Comparison of ENCODE assay signal across 8 cellular contexts in the genomic region with DNA sequence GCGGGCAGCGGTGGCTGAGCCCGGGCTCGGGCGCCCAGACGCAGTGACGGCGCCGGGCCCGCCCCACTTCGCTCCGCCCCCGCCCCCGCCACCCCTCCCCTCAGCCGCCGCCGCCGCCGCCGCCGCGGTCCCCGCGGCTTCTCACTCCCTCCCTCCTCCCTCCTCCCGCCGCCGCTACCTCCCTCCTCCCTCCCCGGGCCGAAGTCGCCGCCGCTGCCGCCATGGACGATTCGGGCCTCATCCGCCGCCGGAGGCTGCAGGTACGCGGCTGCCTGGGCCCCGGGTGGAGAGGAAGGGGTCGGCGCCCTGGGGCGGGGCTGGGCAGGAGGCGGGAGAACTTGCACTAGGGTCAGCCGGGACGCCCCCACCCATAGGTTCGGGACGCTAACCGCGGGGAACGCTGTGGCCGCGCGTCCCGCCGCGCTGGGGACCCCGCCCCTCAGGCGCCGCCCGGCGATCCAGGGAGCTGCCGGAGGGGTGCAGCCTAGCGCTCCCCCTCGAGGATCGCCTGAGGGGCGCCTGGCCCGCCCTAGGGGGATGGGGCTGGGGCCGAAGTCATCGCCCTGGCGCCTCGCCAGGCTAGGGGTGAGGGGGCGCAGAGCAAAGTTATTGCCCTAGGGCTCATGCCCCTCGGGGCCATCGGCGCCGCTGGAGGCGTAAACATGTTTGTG. TPM values are rescaled to one million over a fixed set of nuclear protein-coding genes. Genes with fewer than 3 reads are reported as not detected.
A peak's percentile ranks its signal among the peaks of the same experiment; 100 is the strongest.
DNase-seq lines count a peak whose midpoint lies in the region; ATAC-seq lines count a peak whose summit lies in the region.

No MANE protein-coding gene starts in this region.

- H3K9me3 ChIP-seq in HAP-1 (no peaks in the 10 kb centered on the region), SJCRH30 (replicated peaks) (no peaks in the 10 kb centered on the region), mesodermal cell (ENCODE audit: control insufficient read depth, low read length) (no peaks in the 10 kb centered on the region)

- H3K4me1 ChIP-seq in ACC112 (ENCODE audit: control insufficient read depth, insufficient read depth, low read length, unreplicated experiment) (no peaks in the 10 kb centered on the region), HAP-1 (peaks cover 15% of the 10 kb centered on the region), SJCRH30 (no peaks in the 10 kb centered on the region), mesodermal cell (ENCODE audit: control insufficient read depth, insufficient read depth, low read length, poor library complexity, severe bottlenecking) (peaks cover 2% of the 10 kb centered on the region)

- in situ Hi-C loops in HAP-1 (cut with MboI; ENCODE audit: low sequenced_read_pairs): no loop called here

- no peaks in the 10 kb centered on the region for H3K79me2 ChIP-seq in ACC112 (ENCODE audit: control insufficient read depth, insufficient read depth, low read length, unreplicated experiment)

- ATAC-seq in GM21515 (IDR thresholded peaks at IDR 0.05; ENCODE audit: unreplicated experiment): no peak
- ATAC-seq in HG02970 (IDR thresholded peaks at IDR 0.05; ENCODE audit: low FRiP score, unreplicated experiment): no peak

- H3K27ac ChIP-seq in ACC112 (ENCODE audit: low read depth, low read length): no peak overlapping the region
- no peak overlapping the region for H3K27ac ChIP-seq in SJCRH30
- H3K27ac ChIP-seq in mesodermal cell (ENCODE audit: low read depth, low read length, severe bottlenecking): no peak overlapping the region

- peak; percentile 48 to 83 for DNase-seq in HAP-1 (ENCODE audit: low spot score in 2 of 2)
- peak; percentile 66 to 75 for DNase-seq in SJCRH30
- peak; percentile 60 for DNase-seq in cerebellar cortex (ENCODE audit: low spot score)
- no peak for DNase-seq in putamen (ENCODE audit: low spot score)

- 1% methylated on average over 9 to 40 of the region's 79 CpGs for WGBS in mesodermal cell (ENCODE audit: insufficient coverage in 2 of 2), 2 experiments

- peak overlapping the region; percentile 59 for H3K4me3 ChIP-seq in ACC112 (ENCODE audit: low read depth, low read length)
- peak overlapping the region; percentile 69 for H3K4me3 ChIP-seq in HAP-1
- H3K4me3 ChIP-seq in SJCRH30: peak overlapping the region; percentile 71
- peak overlapping the region; percentile 58 for H3K4me3 ChIP-seq in mesodermal cell (ENCODE audit: extremely low read depth, insufficient read depth, low read length, poor library complexity, severe bottlenecking)

- H2AFZ ChIP-seq in ACC112 (ENCODE audit: low read length, unreplicated experiment): no peak overlapping the region

- H3K36me3 ChIP-seq in ACC112 (ENCODE audit: insufficient read depth, low read length) (no peaks in the 10 kb centered on the region), HAP-1 (replicated peaks) (no peaks in the 10 kb centered on the region), SJCRH30 (no peaks in the 10 kb centered on the region), mesodermal cell (ENCODE audit: control insufficient read depth, insufficient read depth, low read length) (no peaks in the 10 kb centered on the region)

- peaks cover 61% of the 10 kb centered on the region for H3K27me3 ChIP-seq in ACC112 (ENCODE audit: insufficient read depth, low read length)
- H3K27me3 ChIP-seq in HAP-1 (ENCODE audit: low read depth): no peaks in the 10 kb centered on the region; the same call in none of the 2 replicates
- peaks cover 25% of the 10 kb centered on the region for H3K27me3 ChIP-seq in SJCRH30

RNA-seq across cellular contexts. Expression of a gene that starts 0.5 kb away (rescaled TPM):
- 0.45 TPM in 1 of 2 replicates, not detected in the other for total RNA-seq in SJCRH30 (2014; rRNA removed; shearing (Covaris generic))
- polyA plus RNA-seq in mesodermal cell (2013, experiment 1 of 2): 0.33 TPM
- polyA plus RNA-seq in mesodermal cell (2013, experiment 2 of 2): 0.46 TPM

RNA-seq across cellular contexts. Expression of a gene that starts 4.4 kb away (rescaled TPM):
- total RNA-seq in SJCRH30 (2014; rRNA removed; shearing (Covaris generic)): 4.3 and 5.6 TPM in 2 replicates
- 11.9 TPM for polyA plus RNA-seq in mesodermal cell (2013, experiment 1 of 2)
- polyA plus RNA-seq in mesodermal cell (2013, experiment 2 of 2): 10.5 TPM

RNA-seq across cellular contexts. Expression of a gene that starts 27.5 kb away (rescaled TPM):
- 92.4 and 99.0 TPM in 2 replicates for total RNA-seq in SJCRH30 (2014; rRNA removed; shearing (Covaris generic))
- polyA plus RNA-seq in mesodermal cell (2013, experiment 1 of 2): 38.9 TPM
- polyA plus RNA-seq in mesodermal cell (2013, experiment 2 of 2): 30.3 TPM

RNA-seq across cellular contexts. Expression of a gene that starts 32.0 kb away (rescaled TPM):
- total RNA-seq in SJCRH30 (2014; rRNA removed; shearing (Covaris generic)): not detected in 2 replicates
- polyA plus RNA-seq in mesodermal cell (2013, experiment 1 of 2): 10.8 TPM
- polyA plus RNA-seq in mesodermal cell (2013, experiment 2 of 2): 12.0 TPM

RNA-seq across cellular contexts. Expression of a gene that starts 32.3 kb away (rescaled TPM):
- 55.9 and 64.6 TPM in 2 replicates for total RNA-seq in SJCRH30 (2014; rRNA removed; shearing (Covaris generic))
- polyA plus RNA-seq in mesodermal cell (2013, experiment 1 of 2): 265 TPM
- 218 TPM for polyA plus RNA-seq in mesodermal cell (2013, experiment 2 of 2)
